1 cellular context compared by ENCODE assay signal in genomic region chr2:212242739-212243138, GRCh38.
A peak's percentile ranks its signal among the peaks of the same experiment; 100 is the strongest.
TF ChIP-seq lines count a peak whose summit lies in the region.

No MANE protein-coding gene starts in this region.

TF ChIP-seq in HEK293, 187 proteins besides CTCF, POLR2A, EP300 and RAD21 (continued from another document):
- TF ChIP-seq BCL6B (tag by site-specific recombination; IDR thresholded peaks at IDR 0.05): 0 out of 2 replicates have a peak, but pooled peaks have one; percentile 14
- TF ChIP-seq PRDM10 (tag by site-specific recombination; IDR thresholded peaks at IDR 0.05): peak; percentile 46; the same call in 1 of the 2 replicates
- no peak for TF ChIP-seq GLIS1 (tag by site-specific recombination; IDR thresholded peaks at IDR 0.05)
- TF ChIP-seq OSR2 (tag by site-specific recombination; IDR thresholded peaks at IDR 0.05): no peak
- TF ChIP-seq WT1 (tag by site-specific recombination; IDR thresholded peaks at IDR 0.05): no peak
